In genomic region chr3:166637984-166638530, GRCh38 we compare ENCODE assay signal across 19 cellular contexts.
"Had no signal": no experiment of that assay in that cellular context is flagged by ENCODE, and none has a peak within 500 bp of the region (broad histone marks: within the 10 kb centered on the region; RNA-seq: fewer than 3 reads in every experiment).

No MANE protein-coding gene starts in this region.

- H3K27me3 ChIP-seq: MG63 had no signal

- H3K9me3 ChIP-seq: MG63, SK-N-SH had no signal

- DNase-seq: IMR-90, Karpas-422, KG1, MG63, NCI-H1092 treated with DMSO at 0.1 percent for 48 hours, NCI-H1436, NCI-H187, NCI-H2029, NCI-H2081 treated with DMSO at 0.1 percent for 48 hours, NCI-H2171, NCI-H226, NCI-H446, NCI-H510A, NCI-H524 treated with DMSO at 0.1 percent for 48 hours, NCI-H69, NCI-H774, RPMI8226, SK-N-SH had no signal

- ATAC-seq: HepG2 had no signal

- H3K36me3 ChIP-seq: MG63 had no signal

- H3K4me3 ChIP-seq: MG63 had no signal
